ENCODE assay signal across 8 cellular contexts in the genomic region with DNA sequence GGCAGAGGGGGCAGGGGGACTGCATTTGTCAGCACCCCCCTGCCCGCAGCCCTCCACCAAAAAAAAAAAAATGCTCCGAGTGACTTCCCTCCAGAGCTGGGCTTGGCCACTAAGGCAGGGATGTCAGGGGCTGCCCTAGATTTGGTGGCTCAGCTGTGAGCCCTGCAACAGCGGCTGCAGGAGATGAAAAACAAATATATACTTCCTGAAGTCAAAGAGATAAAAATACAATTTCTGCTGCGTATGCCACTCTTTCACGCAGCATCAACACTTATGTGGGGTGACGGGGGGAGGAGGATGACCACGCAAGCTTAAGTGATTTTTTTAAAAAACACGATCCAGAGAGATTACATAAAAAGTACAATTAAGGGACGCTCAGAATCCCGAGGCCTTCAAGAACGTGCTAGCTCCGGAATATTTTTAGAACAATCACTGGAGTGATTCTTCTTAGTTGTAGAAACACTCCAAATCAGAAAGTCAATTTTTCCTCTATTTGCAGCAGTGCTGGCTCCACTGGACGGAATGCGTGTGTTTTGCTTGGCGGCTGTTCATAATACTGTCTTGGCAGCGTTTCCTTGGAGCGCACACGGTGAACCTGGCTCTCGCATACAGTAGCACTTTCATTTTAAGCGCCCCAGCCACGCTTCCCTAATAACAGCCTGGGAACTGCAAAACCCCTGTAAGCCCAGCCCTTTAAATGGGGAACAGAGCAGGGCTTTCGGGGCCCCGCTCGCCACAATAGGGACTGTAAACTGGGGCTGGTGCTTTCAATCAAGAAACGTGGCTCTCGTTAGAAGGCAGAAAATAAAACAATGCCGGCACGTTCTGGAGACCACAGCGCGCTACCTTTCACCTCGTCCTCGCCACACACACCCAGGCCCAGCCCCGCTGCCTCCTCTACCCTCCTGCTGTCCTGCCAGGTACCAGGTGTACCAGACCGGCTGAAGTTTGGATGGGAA.
A peak's percentile ranks its signal among the peaks of the same experiment; 100 is the strongest.
DNase-seq lines count a peak whose midpoint lies in the region; ATAC-seq and TF ChIP-seq lines count a peak whose summit lies in the region.

No MANE protein-coding gene starts in this region.

- H3K9me3 ChIP-seq in OCI-LY7 (ENCODE audit: low read length), result no peaks in the 10 kb centered on the region

- no TSS peak for BruUV-seq in OCI-LY7 (replicated peaks; lab: Mats Ljungman, UMichigan)

- H3K4me3 ChIP-seq in urinary bladder (ENCODE audit: low read depth, low read length), result peak overlapping the region; percentile 29
- no peak overlapping the region for H3K4me3 ChIP-seq in OCI-LY7 (ENCODE audit: low read depth, low read length, poor library complexity, severe bottlenecking)

- WGBS in urinary bladder, result 14% methylated on average over 34 of the region's 34 CpGs

- no peak overlapping the region for H3K27ac ChIP-seq in urinary bladder (ENCODE audit: low read depth)
- H3K27ac ChIP-seq in OCI-LY7 (ENCODE audit: low read depth, low read length, poor library complexity, severe bottlenecking), result no peak overlapping the region

- H3K4me2 ChIP-seq in OCI-LY7 (ENCODE audit: low read length), result no peak overlapping the region

- H2AFZ ChIP-seq in OCI-LY7 (ENCODE audit: low read length), result no peak overlapping the region

- DNase-seq in GM04503 (ENCODE audit: low read depth), result peak; percentile 3
- peak; percentile 70 for DNase-seq in RPMI7951 (ENCODE audit: low read depth)
- peak; percentile 85 for DNase-seq in cerebellar cortex (ENCODE audit: low spot score)
- peak; percentile 38 for DNase-seq in medulla oblongata (ENCODE audit: extremely low spot score)
- DNase-seq in OCI-LY7 (ENCODE audit: low spot score), result no peak
- no peak for DNase-seq in NCI-H526 treated with DMSO at 0.1 percent for 48 hours (lab: John Stamatoyannopoulos, UW)

- no peaks in the 10 kb centered on the region for H3K9me2 ChIP-seq in OCI-LY7 (ENCODE audit: insufficient read depth, low read length)

- CTCF ChIA-PET in OCI-LY7 (lab: Charles Lee; ENCODE audit: unreplicated experiment), result no interaction called here

- POLR2A ChIA-PET in OCI-LY7 (lab: Charles Lee), result no interaction called here

- H4K20me1 ChIP-seq in OCI-LY7 (ENCODE audit: insufficient read depth, low read length), result no peaks in the 10 kb centered on the region

- H3K36me3 ChIP-seq in urinary bladder (ENCODE audit: insufficient read depth) (no peaks in the 10 kb centered on the region), OCI-LY7 (ENCODE audit: insufficient read depth, low read length) (no peaks in the 10 kb centered on the region)

- no peaks in the 10 kb centered on the region for H3K79me2 ChIP-seq in OCI-LY7 (ENCODE audit: insufficient read depth, low read depth, low read length)

- H3K4me1 ChIP-seq in urinary bladder (ENCODE audit: insufficient read depth) (peaks cover 2% of the 10 kb centered on the region), OCI-LY7 (ENCODE audit: insufficient read depth, low read length, poor library complexity, severe bottlenecking) (no peaks in the 10 kb centered on the region)

- no peak for ATAC-seq in HG02981 (IDR thresholded peaks at IDR 0.05; ENCODE audit: unreplicated experiment)

- intact Hi-C loops in OCI-LY7 (cut with micrococcal nuclease; ENCODE audit: unreplicated experiment), result no loop called here

- no peak for TF ChIP-seq CTCF in OCI-LY7 (conservative IDR thresholded peaks at IDR 0.05; ENCODE audit: low read length)

Comparison
In these comparisons a context has a peak if more than half of its experiments do, and no peak if none do; other contexts are left out.
1. DNase-seq: peak in GM04503 (single experiment), RPMI7951 (single experiment), cerebellar cortex (single experiment) and medulla oblongata (single experiment); none in OCI-LY7 (single experiment) and NCI-H526 treated with DMSO at 0.1 percent for 48 hours (single experiment).